ENCODE assay signal across 24 cellular contexts in the genomic region with DNA sequence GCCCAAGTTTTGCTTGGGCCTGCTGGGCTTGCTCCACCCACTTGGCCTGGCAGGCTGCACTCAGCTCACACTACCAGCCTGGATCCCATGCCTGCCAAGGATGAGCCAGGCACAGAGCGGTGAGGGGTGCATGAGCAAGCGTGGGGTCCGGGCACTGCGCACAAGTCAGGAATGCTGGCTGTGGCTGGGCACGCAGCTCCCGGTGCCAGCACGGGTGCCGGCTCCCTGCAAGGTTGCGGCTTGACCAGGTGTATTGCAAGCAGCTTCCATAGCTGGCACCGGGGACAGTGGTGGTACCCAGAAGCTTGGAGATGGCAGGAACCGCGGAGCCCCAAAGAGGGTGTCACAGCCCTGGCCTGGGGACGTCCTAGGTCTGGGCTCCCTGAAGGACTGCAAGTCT.
"Had no signal": no experiment of that assay in that cellular context is flagged by ENCODE, and none has a peak within 500 bp of the region (broad histone marks: within the 10 kb centered on the region; RNA-seq: fewer than 3 reads in every experiment).

No MANE protein-coding gene starts in this region.

- H3K9me3 ChIP-seq: esophagus squamous epithelium, gastroesophageal sphincter had no signal

- H3K4me3 ChIP-seq: esophagus squamous epithelium, gastroesophageal sphincter had no signal

- H3K27ac Mint-ChIP-seq: activated CD8-positive, alpha-beta T cell treated with anti-CD3 and anti-CD28 coated beads for 36 hours; activated naive CD8-positive, alpha-beta T cell; activated T-helper 17 cell treated with anti-CD3 and anti-CD28 coated beads, Interleukin-2, amount 50 U/mL, for 72 hours had no signal

- H3K36me3 Mint-ChIP-seq: activated naive CD8-positive, alpha-beta T cell had no signal

- H3K27ac ChIP-seq: brain microvascular endothelial cell, epithelial cell of prostate, esophagus squamous epithelium, gastroesophageal sphincter had no signal

- H3K4me1 Mint-ChIP-seq: activated T-helper 17 cell treated with anti-CD3 and anti-CD28 coated beads, Interleukin-2, amount 50 U/mL, for 72 hours; central memory CD8-positive, alpha-beta T cell had no signal

- H3K27me3 ChIP-seq: brain microvascular endothelial cell, esophagus squamous epithelium, gastroesophageal sphincter had no signal

- H3K9me3 Mint-ChIP-seq: activated T-cell treated with anti-CD3 and anti-CD28 coated beads, Interleukin-2, amount 50 U/mL, for 4 hours; activated T-helper 17 cell treated with anti-CD3 and anti-CD28 coated beads, Interleukin-2, amount 50 U/mL, for 72 hours; central memory CD8-positive, alpha-beta T cell had no signal

- ATAC-seq: activated CD8-positive, alpha-beta T cell treated with anti-CD3 and anti-CD28 coated beads for 36 hours; activated T-cell treated with anti-CD3 and anti-CD28 coated beads, Interleukin-2, amount 50 U/mL, for 4 hours; activated T-helper 17 cell treated with anti-CD3 and anti-CD28 coated beads, Interleukin-2, amount 50 U/mL, for 72 hours; gastroesophageal sphincter had no signal

- H3K4me3 Mint-ChIP-seq: activated CD8-positive, alpha-beta T cell treated with anti-CD3 and anti-CD28 coated beads for 36 hours; activated naive CD8-positive, alpha-beta T cell; activated T-cell treated with anti-CD3 and anti-CD28 coated beads, Interleukin-2, amount 50 U/mL, for 4 hours; activated T-helper 17 cell treated with anti-CD3 and anti-CD28 coated beads, Interleukin-2, amount 50 U/mL, for 72 hours; central memory CD8-positive, alpha-beta T cell had no signal

- H3K36me3 ChIP-seq: brain microvascular endothelial cell, esophagus squamous epithelium, gastroesophageal sphincter had no signal

- H3K4me1 ChIP-seq: gastroesophageal sphincter had no signal

- H3K27me3 Mint-ChIP-seq: activated CD8-positive, alpha-beta T cell treated with anti-CD3 and anti-CD28 coated beads for 36 hours; activated naive CD8-positive, alpha-beta T cell; activated T-helper 17 cell treated with anti-CD3 and anti-CD28 coated beads, Interleukin-2, amount 50 U/mL, for 72 hours; central memory CD8-positive, alpha-beta T cell had no signal

- DNase-seq: activated CD4-positive, alpha-beta T cell treated with anti-CD3 and anti-CD28 coated beads for 48 hours; activated CD4-positive, alpha-beta T cell treated with anti-CD3 and anti-CD28 coated beads, Interleukin-2, amount 50 U/mL, for 1 hour; activated CD4-positive, alpha-beta T cell treated with anti-CD3 and anti-CD28 coated beads, Interleukin-2, amount 50 U/mL, for 48 hours; activated CD4-positive, CD25-positive, alpha-beta regulatory T cell; activated CD8-positive, alpha-beta memory T cell treated with anti-CD3 and anti-CD28 coated beads for 24 hours; activated CD8-positive, alpha-beta T cell treated with anti-CD3 and anti-CD28 coated beads for 36 hours; activated effector memory CD4-positive, alpha-beta T cell treated with Interleukin-2 at 50 U/mL for 16 hours; activated gamma-delta T cell treated with Interleukin-2 at 50 U/mL for 16 hours; activated naive CD4-positive, alpha-beta T cell treated with anti-CD3 and anti-CD28 coated beads, Interleukin-2, amount 50 U/mL, for 16 hours; activated naive CD4-positive, alpha-beta T cell treated with Interleukin-2 at 50 U/mL for 16 hours; activated T-cell treated with anti-CD3 and anti-CD28 coated beads, Interleukin-2, amount 50 U/mL, for 4 hours; amniotic stem cell; anterior cingulate cortex; brain microvascular endothelial cell; cortex of kidney; effector CD8-positive, alpha-beta T cell; esophagus squamous epithelium; foreskin melanocyte; T-helper 2 cell had no signal
